In genomic region chr1:121301876-121302275, GRCh38 we compare ENCODE assay signal across 7 cellular contexts.
A peak's percentile ranks its signal among the peaks of the same experiment; 100 is the strongest.
DNase-seq lines count a peak whose midpoint lies in the region; ATAC-seq and TF ChIP-seq lines count a peak whose summit lies in the region.
"Not testable (repeated sequence)": the region's sequence is repeated elsewhere in the genome, so short reads cannot be mapped to it uniquely, and the experiment has no call there.

No MANE protein-coding gene starts in this region.

- H2BK120ac ChIP-seq in IMR-90 (ENCODE audit: low read depth, low read length) = not testable (repeated sequence)

- not testable (repeated sequence) for H4K91ac ChIP-seq in IMR-90 (ENCODE audit: insufficient read depth, low read depth, low read length)

- CTCF ChIA-PET in HCT116 (lab: Charles Lee); IMR-90 (lab: Yijun Ruan, JAX); PC-3 (lab: Charles Lee); Panc1 (lab: Charles Lee): not testable (repeated sequence)

- not testable (repeated sequence) for DNase-seq in HCT116 (ENCODE audit: low read depth, low spot score); IMR-90; PC-3; Panc1 (ENCODE audit: low read depth, low spot score); body of pancreas; omental fat pad (ENCODE audit: low spot score)

- not testable (repeated sequence) for TF ChIP-seq RAD21 in HCT116 (IDR thresholded peaks at IDR 0.05; ENCODE audit: low read depth); IMR-90 (IDR thresholded peaks at IDR 0.05; ENCODE audit: low read length)

- not testable (repeated sequence) for H3K9me3 ChIP-seq in HCT116 (ENCODE audit: control insufficient read depth in 1 of 2, insufficient read depth in 1 of 2, low read depth in 1 of 2, low read length in 2 of 2); IMR-90 (ENCODE audit: control insufficient read depth, insufficient read depth, low read length); PC-3 (ENCODE audit: low read length); Panc1 (ENCODE audit: control insufficient read depth, insufficient read depth, low read depth, low read length); body of pancreas

- H3K4ac ChIP-seq in IMR-90 (ENCODE audit: low read depth, low read length) = not testable (repeated sequence)

- H2AK5ac ChIP-seq in IMR-90 (ENCODE audit: low read depth, low read length) = not testable (repeated sequence)

- peak; percentile 80 for ATAC-seq in HCT116
- peak; percentile 65 for ATAC-seq in IMR-90 (ENCODE audit: low read depth)
- peak; percentile 82 for ATAC-seq in PC-3
- peak; percentile 85 for ATAC-seq in Panc1
- peak; percentile 24 for ATAC-seq in body of pancreas
- peak; percentile 70 for ATAC-seq in esophagus mucosa
- ATAC-seq in omental fat pad (ENCODE audit: low FRiP score) = peak; percentile 31

- not testable (repeated sequence) for H3K27ac ChIP-seq in HCT116 (ENCODE audit: low read depth, low read length); IMR-90 (ENCODE audit: insufficient read depth, low read length); PC-3 (ENCODE audit: low read length); Panc1 (ENCODE audit: low read length); body of pancreas

- RAD21 ChIA-PET in HCT116 (lab: Charles Lee; ENCODE audit: low non-redundant PET in 1 of 2, low total read pairs in 2 of 2, uncharacterized antibody in 2 of 2, unreplicated experiment in 2 of 2) = not testable (repeated sequence)

- H3K23ac ChIP-seq in IMR-90 (ENCODE audit: low read depth, low read length) = not testable (repeated sequence)

- not testable (repeated sequence) for H3K18ac ChIP-seq in IMR-90 (ENCODE audit: low read depth, low read length)

- H4K20me1 ChIP-seq in HCT116 (ENCODE audit: insufficient read depth); IMR-90 (ENCODE audit: insufficient read depth, low read length); PC-3 (ENCODE audit: low read length): not testable (repeated sequence)

- H2AFZ ChIP-seq in HCT116 (ENCODE audit: low read depth, low read length, poor library complexity, severe bottlenecking); IMR-90 (replicated peaks; ENCODE audit: low read length, poor library complexity); PC-3 (ENCODE audit: low read length): not testable (repeated sequence)

- not testable (repeated sequence) for H3K79me1 ChIP-seq in IMR-90 (ENCODE audit: low read depth in 1 of 2, low read length in 2 of 2)

- H2BK5ac ChIP-seq in IMR-90 (ENCODE audit: low read depth, low read length, poor library complexity, severe bottlenecking) = not testable (repeated sequence)

- not testable (repeated sequence) for H3K27me3 ChIP-seq in HCT116 (ENCODE audit: insufficient read depth, low read length); IMR-90 (ENCODE audit: control insufficient read depth, insufficient read depth, low read length); PC-3 (ENCODE audit: low read length); Panc1 (ENCODE audit: control insufficient read depth, insufficient read depth, low read length); body of pancreas

- H2BK15ac ChIP-seq in IMR-90 (ENCODE audit: low read depth, low read length) = not testable (repeated sequence)

- not testable (repeated sequence) for H3K9ac ChIP-seq in HCT116 (ENCODE audit: low read length); IMR-90 (ENCODE audit: low read depth, low read length); PC-3 (ENCODE audit: low read length)

- TF ChIP-seq POLR2A in HCT116 (IDR thresholded peaks at IDR 0.05; ENCODE audit: borderline replicate concordance, extremely low read depth, insufficient read depth, insufficient read length); IMR-90 (IDR thresholded peaks at IDR 0.05; ENCODE audit: low read depth, low read length); body of pancreas (IDR thresholded peaks at IDR 0.05): not testable (repeated sequence)

- POLR2A ChIA-PET in HCT116 (lab: Charles Lee); IMR-90 (lab: Charles Lee; ENCODE audit: unreplicated experiment); PC-3 (lab: Charles Lee; ENCODE audit: unreplicated experiment); Panc1 (lab: Charles Lee): not testable (repeated sequence)

- not testable (repeated sequence) for H3K79me2 ChIP-seq in HCT116 (ENCODE audit: insufficient read depth, low read length); PC-3 (ENCODE audit: low read length)

- H4K5ac ChIP-seq in IMR-90 (ENCODE audit: low read depth, low read length) = not testable (repeated sequence)

- not testable (repeated sequence) for H3K4me2 ChIP-seq in HCT116 (ENCODE audit: low read length); IMR-90 (ENCODE audit: low read depth, low read length); PC-3 (ENCODE audit: low read length)

- H2BK20ac ChIP-seq in IMR-90 (ENCODE audit: low read depth, low read length) = not testable (repeated sequence)

- H3K36me3 ChIP-seq in HCT116 (ENCODE audit: control insufficient read depth in 1 of 2, insufficient read depth in 2 of 2, low read length in 2 of 2); IMR-90 (ENCODE audit: control insufficient read depth, insufficient read depth, low read length); PC-3 (ENCODE audit: low read depth, low read length); Panc1 (ENCODE audit: control insufficient read depth, insufficient read depth, low read length); body of pancreas (replicated peaks in 1 of 2; ENCODE audit: insufficient read depth in 1 of 2, low read depth in 2 of 2): not testable (repeated sequence)

- in situ Hi-C loops in IMR-90 (cut with MboI; ENCODE audit: low sequenced_read_pairs); Panc1 (cut with HindIII; ENCODE audit: low pct_unique_long_range_greater_than_20kb, low sequenced_read_pairs): not testable (repeated sequence)

- WGBS in IMR-90 (ENCODE audit: extremely low coverage in 2 of 2, insufficient read length in 1 of 2), 2 experiments = no CpG with 5 or more reads among the region's 2 CpGs
- 100% methylated on average over 2 of the region's 2 CpGs; no CpG with 5 or more reads in 1 of the 2 donors for WGBS in body of pancreas, 2 donors

- H3K56ac ChIP-seq in IMR-90 (ENCODE audit: extremely low read depth, insufficient read depth, low read length) = not testable (repeated sequence)

- not testable (repeated sequence) for H3F3A ChIP-seq in PC-3 (ENCODE audit: low read length, unreplicated experiment)

- dilution Hi-C loops in IMR-90 (cut with HindIII; ENCODE audit: low sequenced_read_pairs, unreplicated experiment) = not testable (repeated sequence)

- not testable (repeated sequence) for TF ChIP-seq CTCF in HCT116 (IDR thresholded peaks at IDR 0.05 in 2 of 3, conservative IDR thresholded peaks at IDR 0.05 in 1 of 3; ENCODE audit: borderline replicate concordance in 1 of 3, insufficient read depth in 1 of 3, low read depth in 2 of 3, low read length in 2 of 3); IMR-90 (conservative IDR thresholded peaks at IDR 0.05; ENCODE audit: low read depth, low read length); PC-3 (conservative IDR thresholded peaks at IDR 0.05; ENCODE audit: low read depth, low read length); Panc1 (IDR thresholded peaks at IDR 0.05); body of pancreas (IDR thresholded peaks at IDR 0.05); omental fat pad (IDR thresholded peaks at IDR 0.05)

- not testable (repeated sequence) for H3K9me1 ChIP-seq in IMR-90 (ENCODE audit: insufficient read depth, low read length)

- not testable (repeated sequence) for H3K4me3 ChIP-seq in HCT116 (replicated peaks in 1 of 2; ENCODE audit: low read depth in 1 of 2, low read length in 2 of 2); IMR-90 (ENCODE audit: insufficient read depth, low read depth, low read length); PC-3 (ENCODE audit: low read length); Panc1 (ENCODE audit: low read depth in 2 of 2, low read length in 2 of 2); body of pancreas

- not testable (repeated sequence) for H3K4me1 ChIP-seq in HCT116 (ENCODE audit: control insufficient read depth in 1 of 2, insufficient read depth in 2 of 2, low read length in 2 of 2); IMR-90 (ENCODE audit: control insufficient read depth, insufficient read depth, low read length); PC-3 (ENCODE audit: insufficient read depth, low read length); Panc1 (ENCODE audit: control insufficient read depth, insufficient read depth, low read length); body of pancreas

- not testable (repeated sequence) for H4K8ac ChIP-seq in IMR-90 (ENCODE audit: low read depth in 2 of 2, low read length in 2 of 2)

- not testable (repeated sequence) for H3K14ac ChIP-seq in IMR-90 (replicated peaks; ENCODE audit: low read depth, low read length)

- H2AK9ac ChIP-seq in IMR-90 (replicated peaks; ENCODE audit: low read depth, low read length, poor library complexity) = not testable (repeated sequence)

- intact Hi-C loops in HCT116 (cut with micrococcal nuclease); IMR-90 (cut with micrococcal nuclease); PC-3 (cut with micrococcal nuclease); Panc1 (cut with micrococcal nuclease; ENCODE audit: unreplicated experiment); body of pancreas (cut with DNase I): not testable (repeated sequence)

- not testable (repeated sequence) for BruUV-seq in HCT116 (replicated peaks; lab: Mats Ljungman, UMichigan); IMR-90 (replicated peaks; lab: Mats Ljungman, UMichigan); PC-3 (replicated peaks; lab: Mats Ljungman, UMichigan); Panc1 (replicated peaks; lab: Mats Ljungman, UMichigan)

- not testable (repeated sequence) for H3K9me2 ChIP-seq in HCT116 (ENCODE audit: insufficient read depth); PC-3 (replicated peaks; ENCODE audit: low read length)

Comparison
In these comparisons a context has a peak if more than half of its experiments do, and no peak if none do; other contexts are left out.
1. ATAC-seq: peak in every context shown above with its lines; median percentile 85 in Panc1; 82 in PC-3; 80 in HCT116; 70 in esophagus mucosa; 65 in IMR-90; 31 in omental fat pad; 24 in body of pancreas.